Comparison of ENCODE assay signal across 29 cellular contexts in genomic region chr1:168102482-168102881, GRCh38. TPM values are rescaled to one million over a fixed set of nuclear protein-coding genes. Genes with fewer than 3 reads are reported as not detected.
"Had no signal": no experiment of that assay in that cellular context is flagged by ENCODE, and none has a peak within 500 bp of the region (broad histone marks: within the 10 kb centered on the region; RNA-seq: fewer than 3 reads in every experiment).

No MANE protein-coding gene starts in this region.

- H3K4me2 ChIP-seq: neural progenitor cell had no signal

- H3K4me3 ChIP-seq: neural progenitor cell, ovary, psoas muscle, right lobe of liver, sigmoid colon, suprapubic skin, testis, tibial artery, transverse colon, upper lobe of right lung, uterus had no signal

- H3K4me1 Mint-ChIP-seq: stimulated activated memory B cell treated with anti-CD40 and anti-IgM and Interleukin-4, amounts not matched to agents 10 μg/mL and 1 μg/mL and 100 μg/mL, for 72 hours; stimulated activated naive CD8-positive, alpha-beta T cell treated with anti-CD3 and anti-CD28 coated beads, Interleukin-15, amount 100 ng/mL, for 72 hours had no signal

- DNase-seq: naive thymus-derived CD8-positive, alpha-beta T cell; occipital lobe; ovary; posterior cingulate gyrus; psoas muscle; right cardiac atrium; right lobe of liver; sigmoid colon; small intestine; stimulated activated CD4-positive, alpha-beta T cell treated with anti-CD3 and anti-CD28 coated beads, Interleukin-15, amount 100 ng/mL, for 24 hours; stimulated activated CD4-positive, alpha-beta T cell treated with anti-CD3 and anti-CD28 coated beads, Interleukin-2, amount 100 ng/mL, for 24 hours; stimulated activated CD4-positive, alpha-beta T cell treated with anti-CD3 and anti-CD28 coated beads, Interleukin-2, amount 100 ng/mL, for 48 hours; stimulated activated CD4-positive, alpha-beta T cell treated with anti-CD3 and anti-CD28 coated beads, Interleukin-4, amount 100 ng/mL, for 24 hours; stimulated activated naive CD4-positive, alpha-beta T cell; stimulated activated naive CD8-positive, alpha-beta T cell treated with anti-CD3 and anti-CD28 coated beads, Interleukin-15, amount 100 ng/mL, for 72 hours; stimulated activated naive CD8-positive, alpha-beta T cell treated with anti-CD3 and anti-CD28 coated beads, Interleukin-15, Interleukin-2, amounts not matched to agents 100 U/mL and 50 U/mL, for 24 hours; substantia nigra; testis; tibial artery; transverse colon; upper lobe of right lung; uterus had no signal

- ATAC-seq: naive thymus-derived CD8-positive, alpha-beta T cell; natural killer cell treated with Interleukin-12 subunit alpha and Interleukin-12 subunit beta and Interleukin-15 and Interleukin-18, amount 100 ng/mL, for 72 hours; psoas muscle; right cardiac atrium; right lobe of liver; stimulated activated memory B cell treated with anti-CD40 and anti-IgM and Interleukin-4, amounts not matched to agents 10 μg/mL and 1 μg/mL and 100 μg/mL, for 72 hours; stimulated activated naive CD8-positive, alpha-beta T cell treated with anti-CD3 and anti-CD28 coated beads, Interleukin-15, amount 100 ng/mL, for 72 hours; stimulated activated naive CD8-positive, alpha-beta T cell treated with anti-CD3 and anti-CD28 coated beads, Interleukin-15, Interleukin-2, amounts not matched to agents 100 U/mL and 50 U/mL, for 24 hours; upper lobe of right lung had no signal

- H3K36me3 ChIP-seq: neural progenitor cell, ovary, right lobe of liver, transverse colon, uterus had no signal

- H3K27ac ChIP-seq: neural progenitor cell, ovary, parathyroid adenoma, psoas muscle, right lobe of liver, sigmoid colon, suprapubic skin, testis, tibial artery, transverse colon, upper lobe of right lung had no signal

- H3K4me1 ChIP-seq: psoas muscle, tibial artery, upper lobe of right lung had no signal

- H3K27me3 Mint-ChIP-seq: progenitor cell of endocrine pancreas; stimulated activated memory B cell treated with anti-CD40 and anti-IgM and Interleukin-4, amounts not matched to agents 10 μg/mL and 1 μg/mL and 100 μg/mL, for 72 hours; stimulated activated naive CD8-positive, alpha-beta T cell treated with anti-CD3 and anti-CD28 coated beads, Interleukin-15, amount 100 ng/mL, for 72 hours; type B pancreatic cell had no signal

- H3K36me3 Mint-ChIP-seq: naive thymus-derived CD8-positive, alpha-beta T cell; natural killer cell treated with Interleukin-12 subunit alpha and Interleukin-12 subunit beta and Interleukin-15 and Interleukin-18, amount 100 ng/mL, for 72 hours; stimulated activated memory B cell treated with anti-CD40 and anti-IgM and Interleukin-4, amounts not matched to agents 10 μg/mL and 1 μg/mL and 100 μg/mL, for 72 hours had no signal

- H3K9ac ChIP-seq: neural progenitor cell, parathyroid adenoma had no signal

- H2AFZ ChIP-seq: neural progenitor cell, parathyroid adenoma had no signal

- H3K27ac Mint-ChIP-seq: naive thymus-derived CD8-positive, alpha-beta T cell; natural killer cell treated with Interleukin-12 subunit alpha and Interleukin-12 subunit beta and Interleukin-15 and Interleukin-18, amount 100 ng/mL, for 72 hours; neural progenitor cell; progenitor cell of endocrine pancreas; stimulated activated memory B cell treated with anti-CD40 and anti-IgM and Interleukin-4, amounts not matched to agents 10 μg/mL and 1 μg/mL and 100 μg/mL, for 72 hours; stimulated activated naive CD8-positive, alpha-beta T cell treated with anti-CD3 and anti-CD28 coated beads, Interleukin-15, amount 100 ng/mL, for 72 hours; type B pancreatic cell had no signal

- H3K9me3 ChIP-seq: ovary, psoas muscle, right lobe of liver, sigmoid colon, suprapubic skin, testis, tibial artery, transverse colon, upper lobe of right lung, uterus had no signal

- H3K27me3 ChIP-seq: neural progenitor cell, ovary, right lobe of liver, sigmoid colon, suprapubic skin, testis, tibial artery, transverse colon, upper lobe of right lung, uterus had no signal

- H3K9me3 Mint-ChIP-seq: naive thymus-derived CD8-positive, alpha-beta T cell; natural killer cell treated with Interleukin-12 subunit alpha and Interleukin-12 subunit beta and Interleukin-15 and Interleukin-18, amount 100 ng/mL, for 72 hours; neural progenitor cell; stimulated activated memory B cell treated with anti-CD40 and anti-IgM and Interleukin-4, amounts not matched to agents 10 μg/mL and 1 μg/mL and 100 μg/mL, for 72 hours; stimulated activated naive CD8-positive, alpha-beta T cell treated with anti-CD3 and anti-CD28 coated beads, Interleukin-15, amount 100 ng/mL, for 72 hours; type B pancreatic cell had no signal

- H3K4me3 Mint-ChIP-seq: naive thymus-derived CD8-positive, alpha-beta T cell; natural killer cell treated with Interleukin-12 subunit alpha and Interleukin-12 subunit beta and Interleukin-15 and Interleukin-18, amount 100 ng/mL, for 72 hours; neural progenitor cell; stimulated activated memory B cell treated with anti-CD40 and anti-IgM and Interleukin-4, amounts not matched to agents 10 μg/mL and 1 μg/mL and 100 μg/mL, for 72 hours; stimulated activated naive CD8-positive, alpha-beta T cell treated with anti-CD3 and anti-CD28 coated beads, Interleukin-15, amount 100 ng/mL, for 72 hours; type B pancreatic cell had no signal

RNA-seq across cellular contexts. Expression of gene GPR161, which starts 34.2 kb away (rescaled TPM):
- polyA plus RNA-seq: naive thymus-derived CD8-positive, alpha-beta T cell had no signal
